In genomic region chr4:180664766-180665368, GRCh38 we compare ENCODE assay signal across 8 cellular contexts.
DNase-seq lines count a peak whose midpoint lies in the region; ATAC-seq, FAIRE-seq and TF ChIP-seq lines count a peak whose summit lies in the region.

No MANE protein-coding gene starts in this region.

- no peaks in the 10 kb centered on the region for H3K36me3 Mint-ChIP-seq in MCF 10A (ENCODE audit: insufficient read depth, unreplicated experiment)

- FAIRE-seq in islet of Langerhans (lab: Jason Lieb, UNC), result peak; percentile 98

- POLR2A ChIA-PET in MCF 10A (lab: Yijun Ruan, JAX), result interaction anchor here (0.7 to 1.2 kb wide), 4 partner anchors 216 to 864 kb away, joined by 3 to 4 read pairs (median 3); no protein-coding TSS in a partner anchor

- no TSS peak for BruUV-seq in MCF 10A (replicated peaks; lab: Mats Ljungman, UMichigan)

- no peak overlapping the region for H3K4me3 ChIP-seq in AG09309 (ENCODE audit: control insufficient read depth, low read depth, low read length)

- CTCF ChIA-PET in MCF 10A (lab: Yijun Ruan, JAX), result interaction anchor here (0.5 to 4.9 kb wide), 60 partner anchors 10 to 1622 kb away, joined by 3 to 69 read pairs (median 4); no protein-coding TSS in a partner anchor

- H3K27me3 Mint-ChIP-seq in MCF 10A (ENCODE audit: insufficient read depth, unreplicated experiment), result no peaks in the 10 kb centered on the region

- intact Hi-C loops in MCF 10A (cut with micrococcal nuclease), result loop anchor here (1.0 to 5.0 kb wide), 5 partner anchors 163 to 862 kb away; no protein-coding TSS in a partner anchor

- no peaks in the 10 kb centered on the region for H3K4me1 Mint-ChIP-seq in MCF 10A (ENCODE audit: insufficient read depth, unreplicated experiment)

- ATAC-seq in GM18502 (IDR thresholded peaks at IDR 0.05; ENCODE audit: poor library complexity, unreplicated experiment) (peak; percentile 92), HG02870 (IDR thresholded peaks at IDR 0.05; ENCODE audit: unreplicated experiment) (peak; percentile 87)

- H3K9me3 Mint-ChIP-seq in MCF 10A (ENCODE audit: unreplicated experiment), result no peaks in the 10 kb centered on the region

- TF ChIP-seq CTCF in AG09309 (IDR thresholded peaks at IDR 0.05; ENCODE audit: control insufficient read depth, insufficient read depth, low read depth, low read length, missing control alignments) (peak; percentile 76), MCF 10A (IDR thresholded peaks at IDR 0.05; ENCODE audit: unreplicated experiment) (peak; percentile 64)

- H3K4me3 Mint-ChIP-seq in MCF 10A (ENCODE audit: unreplicated experiment), result no peak overlapping the region

- no peak overlapping the region for H3K27ac Mint-ChIP-seq in MCF 10A (ENCODE audit: low read depth, unreplicated experiment)

- DNase-seq in AG09309 (ENCODE audit: low read depth), result peak; percentile 74
- DNase-seq in NCI-H128 (lab: John Stamatoyannopoulos, UW; ENCODE audit: unreplicated experiment), result peak; percentile 59
- peak; percentile 57 for DNase-seq in SKM-1 treated with dmso at 0.1 percent for 144 hours (lab: John Stamatoyannopoulos, UW; ENCODE audit: unreplicated experiment)
- DNase-seq in MCF 10A (ENCODE audit: unreplicated experiment), result peak; percentile 91
- DNase-seq in stimulated activated CD4-positive, alpha-beta T cell treated with anti-CD3 and anti-CD28 coated beads, Interleukin-1b, Interleukin-23, amount 100 ng/mL, for 48 hours, result peak; percentile 44
